ENCODE assay signal across 10 cellular contexts in genomic region chrX:100995469-100995868, GRCh38. TPM values are rescaled to one million over a fixed set of nuclear protein-coding genes. Genes with fewer than 3 reads are reported as not detected.
DNase-seq lines count a peak whose midpoint lies in the region; ATAC-seq and TF ChIP-seq lines count a peak whose summit lies in the region.
"Had no signal": no experiment of that assay in that cellular context is flagged by ENCODE, and none has a peak within 500 bp of the region (broad histone marks: within the 10 kb centered on the region; RNA-seq: fewer than 3 reads in every experiment).

No MANE protein-coding gene starts in this region.

- CTCF ChIA-PET in MCF 10A (lab: Yijun Ruan, JAX): interaction anchor here (0.7 to 1.6 kb wide), 4 partner anchors 15 to 100 kb away, joined by 3 to 4 read pairs (median 4); no protein-coding TSS in a partner anchor
- CTCF ChIA-PET in activated CD4-positive, alpha-beta memory T cell treated with anti-CD3 and anti-CD28 coated beads, Interleukin-2, amount 10 ng/mL, durations not matched to agents 7 days and 5 days (lab: Charles Lee): no interaction called here

- H3K27ac ChIP-seq in breast epithelium (no peak overlapping the region), uterus (no peak overlapping the region)

- peaks cover 16% of the 10 kb centered on the region for H3K4me1 Mint-ChIP-seq in MCF 10A (ENCODE audit: insufficient read depth, unreplicated experiment)
- H3K4me1 Mint-ChIP-seq in activated CD4-positive, alpha-beta memory T cell treated with anti-CD3 and anti-CD28 coated beads, Interleukin-2, amount 10 ng/mL, durations not matched to agents 7 days and 5 days: peaks cover 21% of the 10 kb centered on the region
- H3K4me1 Mint-ChIP-seq in stimulated activated naive CD8-positive, alpha-beta T cell treated with anti-CD3 and anti-CD28 coated beads, Interleukin-15, Interleukin-2, amounts not matched to agents 100 ng/mL and 50 ng/mL, for 24 hours (ENCODE audit: low read depth): peaks cover 21% of the 10 kb centered on the region

- peaks cover 0 to 11% of the 10 kb centered on the region in 2 donors for H3K27me3 ChIP-seq in breast epithelium
- H3K27me3 ChIP-seq in uterus: no peaks in the 10 kb centered on the region

- BruUV-seq in MCF 10A (replicated peaks; lab: Mats Ljungman, UMichigan): no TSS peak

- H3K36me3 Mint-ChIP-seq in MCF 10A (ENCODE audit: insufficient read depth, unreplicated experiment): no peaks in the 10 kb centered on the region
- no peaks in the 10 kb centered on the region for H3K36me3 Mint-ChIP-seq in activated CD4-positive, alpha-beta memory T cell treated with anti-CD3 and anti-CD28 coated beads, Interleukin-2, amount 10 ng/mL, durations not matched to agents 7 days and 5 days (ENCODE audit: low read depth)
- H3K36me3 Mint-ChIP-seq in stimulated activated naive CD8-positive, alpha-beta T cell treated with anti-CD3 and anti-CD28 coated beads, Interleukin-15, Interleukin-2, amounts not matched to agents 100 ng/mL and 50 ng/mL, for 24 hours (ENCODE audit: low read depth): no peaks in the 10 kb centered on the region

- intact Hi-C loops in MCF 10A (cut with micrococcal nuclease) (no loop called here), breast epithelium (cut with DNase I; ENCODE audit: low total_unique reads) (no loop called here), uterus (cut with DNase I; ENCODE audit: low total_unique reads) (no loop called here)

- H3K4me3 ChIP-seq in breast epithelium: no peak overlapping the region
- no peak overlapping the region for H3K4me3 ChIP-seq in uterus

- no peak for ATAC-seq in GM19397 (IDR thresholded peaks at IDR 0.05; ENCODE audit: unreplicated experiment)

- H3K36me3 ChIP-seq in breast epithelium (no peaks in the 10 kb centered on the region), uterus (no peaks in the 10 kb centered on the region)

- no peak overlapping the region for H3K4me3 Mint-ChIP-seq in MCF 10A (ENCODE audit: unreplicated experiment)
- H3K4me3 Mint-ChIP-seq in activated CD4-positive, alpha-beta memory T cell treated with anti-CD3 and anti-CD28 coated beads, Interleukin-2, amount 10 ng/mL, durations not matched to agents 7 days and 5 days: no peak overlapping the region
- H3K4me3 Mint-ChIP-seq in stimulated activated naive CD8-positive, alpha-beta T cell treated with anti-CD3 and anti-CD28 coated beads, Interleukin-15, Interleukin-2, amounts not matched to agents 100 ng/mL and 50 ng/mL, for 24 hours: no peak overlapping the region
- H3K4me3 Mint-ChIP-seq: activated naive CD8-positive, alpha-beta T cell had no signal

- POLR2A ChIA-PET in MCF 10A (lab: Yijun Ruan, JAX): interaction anchor here (1.1 kb wide), 1 partner anchor 13 kb away, joined by 5 read pairs; no protein-coding TSS in a partner anchor
- POLR2A ChIA-PET in activated CD4-positive, alpha-beta memory T cell treated with anti-CD3 and anti-CD28 coated beads, Interleukin-2, amount 10 ng/mL, durations not matched to agents 7 days and 5 days (lab: Charles Lee): no interaction called here

- peaks cover 4% of the 10 kb centered on the region for H3K27me3 Mint-ChIP-seq in MCF 10A (ENCODE audit: insufficient read depth, unreplicated experiment)
- H3K27me3 Mint-ChIP-seq in activated CD4-positive, alpha-beta memory T cell treated with anti-CD3 and anti-CD28 coated beads, Interleukin-2, amount 10 ng/mL, durations not matched to agents 7 days and 5 days: no peaks in the 10 kb centered on the region
- H3K27me3 Mint-ChIP-seq in stimulated activated naive CD8-positive, alpha-beta T cell treated with anti-CD3 and anti-CD28 coated beads, Interleukin-15, Interleukin-2, amounts not matched to agents 100 ng/mL and 50 ng/mL, for 24 hours: no peaks in the 10 kb centered on the region
- H3K27me3 Mint-ChIP-seq: activated naive CD8-positive, alpha-beta T cell had no signal

- TF ChIP-seq CTCF in MCF 10A (IDR thresholded peaks at IDR 0.05; ENCODE audit: unreplicated experiment) (no peak), breast epithelium (IDR thresholded peaks at IDR 0.05) (no peak), uterus (IDR thresholded peaks at IDR 0.05) (no peak)

- DNase-seq in MCF 10A (ENCODE audit: unreplicated experiment) (peak; percentile 47), breast epithelium (ENCODE audit: low spot score in 2 of 2) (no peak), hepatic stellate cell (ENCODE audit: low spot score) (peak; percentile 59), NCI-H2029 (lab: John Stamatoyannopoulos, UW) (no peak), uterus (no peak)
- DNase-seq in activated CD4-positive, alpha-beta memory T cell treated with anti-CD3 and anti-CD28 coated beads, Interleukin-2, amount 10 ng/mL, durations not matched to agents 7 days and 5 days: peak; percentile 16
- DNase-seq: SHP77 had no signal

- peak overlapping the region; percentile 35 for H3K27ac Mint-ChIP-seq in MCF 10A (ENCODE audit: low read depth, unreplicated experiment)
- no peak overlapping the region for H3K27ac Mint-ChIP-seq in activated CD4-positive, alpha-beta memory T cell treated with anti-CD3 and anti-CD28 coated beads, Interleukin-2, amount 10 ng/mL, durations not matched to agents 7 days and 5 days
- H3K27ac Mint-ChIP-seq in stimulated activated naive CD8-positive, alpha-beta T cell treated with anti-CD3 and anti-CD28 coated beads, Interleukin-15, Interleukin-2, amounts not matched to agents 100 ng/mL and 50 ng/mL, for 24 hours: peak overlapping the region; percentile 63
- H3K27ac Mint-ChIP-seq: activated naive CD8-positive, alpha-beta T cell had no signal

- H3K9me3 Mint-ChIP-seq in MCF 10A (ENCODE audit: unreplicated experiment): no peaks in the 10 kb centered on the region
- H3K9me3 Mint-ChIP-seq in activated CD4-positive, alpha-beta memory T cell treated with anti-CD3 and anti-CD28 coated beads, Interleukin-2, amount 10 ng/mL, durations not matched to agents 7 days and 5 days: no peaks in the 10 kb centered on the region
- H3K9me3 Mint-ChIP-seq in stimulated activated naive CD8-positive, alpha-beta T cell treated with anti-CD3 and anti-CD28 coated beads, Interleukin-15, Interleukin-2, amounts not matched to agents 100 ng/mL and 50 ng/mL, for 24 hours: no peaks in the 10 kb centered on the region

- no peaks in the 10 kb centered on the region for H3K9me3 ChIP-seq in breast epithelium
- no peaks in the 10 kb centered on the region for H3K9me3 ChIP-seq in uterus

- H3K4me1 ChIP-seq in breast epithelium (no peaks in the 10 kb centered on the region), uterus (no peaks in the 10 kb centered on the region)

- no peak for TF ChIP-seq POLR2A in breast epithelium (IDR thresholded peaks at IDR 0.05)
- no peak for TF ChIP-seq POLR2A in uterus (IDR thresholded peaks at IDR 0.05)

RNA-seq across cellular contexts. Expression of gene ARL13A, which starts 26.0 kb away (rescaled TPM):
- not detected in 2 replicates for total RNA-seq in MCF 10A (2022)
- total RNA-seq in breast epithelium: not detected
- total RNA-seq in activated CD4-positive, alpha-beta memory T cell treated with anti-CD3 and anti-CD28 coated beads, Interleukin-2, amount 10 ng/mL, durations not matched to agents 7 days and 5 days: not detected
- total RNA-seq in uterus: not detected

RNA-seq across cellular contexts. Expression of gene TRMT2B, which starts 56.4 kb away (rescaled TPM):
- 10.7 and 10.9 TPM in 2 replicates for total RNA-seq in MCF 10A (2022)
- 10 to 100 TPM; 15.2 to 23.6 (median 17.7) TPM for total RNA-seq in breast epithelium
- total RNA-seq in activated CD4-positive, alpha-beta memory T cell treated with anti-CD3 and anti-CD28 coated beads, Interleukin-2, amount 10 ng/mL, durations not matched to agents 7 days and 5 days: 10 to 100 TPM; 21.1 to 24.0 TPM
- 10 to 100 TPM; 13.1 to 19.1 (median 16.1) TPM for total RNA-seq in uterus

Comparison
In these comparisons a context has a peak if more than half of its experiments do, and no peak if none do; other contexts are left out.
1. DNase-seq: peak in MCF 10A (single experiment), activated CD4-positive, alpha-beta memory T cell treated with anti-CD3 and anti-CD28 coated beads, Interleukin-2, amount 10 ng/mL, durations not matched to agents 7 days and 5 days (single experiment) and hepatic stellate cell (single experiment); none in breast epithelium (0 of 2), NCI-H2029 (single experiment) and uterus (0 of 2).